Comparison of ENCODE assay signal across 8 cellular contexts in the genomic region with DNA sequence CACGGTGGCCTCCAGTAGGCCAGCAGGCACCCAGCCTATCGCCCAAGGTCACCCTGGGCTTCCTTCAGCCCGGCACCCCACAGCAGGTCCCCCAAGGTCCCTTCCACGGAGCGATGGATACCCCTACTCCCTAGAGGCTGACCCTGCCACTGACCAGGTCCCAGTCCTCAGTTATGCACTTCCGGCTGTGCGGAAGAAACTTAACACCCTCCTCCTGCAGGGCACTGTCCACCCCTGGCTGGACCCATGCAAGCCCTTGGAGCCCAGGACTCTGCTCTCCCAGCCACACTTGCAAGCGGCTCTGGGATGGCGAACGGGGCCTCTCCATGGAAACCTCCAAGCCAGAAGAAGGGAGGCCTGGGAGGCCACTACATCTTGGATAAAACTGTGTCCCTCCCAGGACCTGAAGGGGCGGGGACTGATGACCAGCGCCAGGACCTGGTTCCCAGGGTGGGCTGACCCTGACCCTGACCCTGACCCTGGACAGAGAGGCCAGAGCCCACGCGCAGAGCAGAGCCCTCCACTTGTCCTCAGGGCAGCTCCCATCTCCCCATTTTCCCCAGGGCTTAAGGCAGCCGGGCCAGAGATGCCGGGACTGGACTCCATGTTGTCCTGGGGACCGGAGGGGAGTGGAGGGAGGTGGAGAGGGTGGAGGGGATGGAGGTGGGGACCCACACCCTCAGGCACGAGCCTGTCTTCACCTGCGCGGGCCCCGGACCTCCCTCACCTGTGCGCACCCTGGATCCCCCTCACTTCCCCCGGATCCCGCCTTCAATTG. TPM values are rescaled to one million over a fixed set of nuclear protein-coding genes. Genes with fewer than 3 reads are reported as not detected.
DNase-seq lines count a peak whose midpoint lies in the region; ATAC-seq and TF ChIP-seq lines count a peak whose summit lies in the region.

No MANE protein-coding gene starts in this region.

- peak overlapping the region; percentile 94 for H2AFZ ChIP-seq in neuronal stem cell (ENCODE audit: low read length)

- H3K4me2 ChIP-seq in neuronal stem cell (ENCODE audit: insufficient read depth, low read length, poor library complexity, severe bottlenecking) = peak overlapping the region; percentile 96

- no peaks in the 10 kb centered on the region for H3K27me3 ChIP-seq in CD4-positive, alpha-beta T cell (ENCODE audit: control insufficient read depth, insufficient read depth, low read length)
- H3K27me3 ChIP-seq in neuronal stem cell (ENCODE audit: control insufficient read depth in 3 of 3, insufficient read depth in 3 of 3, low read depth in 1 of 3, low read length in 3 of 3) = no peaks in the 10 kb centered on the region

- H3K79me1 ChIP-seq in neuronal stem cell (ENCODE audit: low read depth, low read length) = peaks cover 15% of the 10 kb centered on the region

- peak overlapping the region; percentile 84 for H2AK5ac ChIP-seq in neuronal stem cell (ENCODE audit: low read depth, low read length)

- H3K4me1 ChIP-seq in neuronal stem cell (ENCODE audit: control insufficient read depth in 2 of 2, insufficient read depth in 1 of 2, low read depth in 1 of 2, low read length in 2 of 2) = peaks cover 13 to 20% of the 10 kb centered on the region in 2 donors

- H2BK120ac ChIP-seq in neuronal stem cell (ENCODE audit: low read depth, low read length) = no peak overlapping the region

- H3K14ac ChIP-seq in neuronal stem cell (ENCODE audit: low read length) = peak overlapping the region; percentile 82

- CTCF ChIA-PET in CD4-positive, alpha-beta T cell (lab: Charles Lee) = no interaction called here

- peaks cover 8 to 22% of the 10 kb centered on the region in 2 donors for H3K36me3 ChIP-seq in neuronal stem cell (replicated peaks in 1 of 2; ENCODE audit: control insufficient read depth in 2 of 2, insufficient read depth in 2 of 2, low read length in 2 of 2)

- WGBS in neuronal stem cell (ENCODE audit: extremely low coverage in 2 of 2, insufficient read length in 2 of 2, insufficient replicate concordance in 1 of 2), 2 donors = no CpG with 5 or more reads among the region's 24 CpGs

- TF ChIP-seq CTCF in CD4-positive, alpha-beta T cell (IDR thresholded peaks at IDR 0.05) = no peak
- TF ChIP-seq CTCF in NB4 (IDR thresholded peaks at IDR 0.05; ENCODE audit: low read depth, low read length) (no peak), endothelial cell (IDR thresholded peaks at IDR 0.05; ENCODE audit: unreplicated experiment) (no peak)

- H3K36me3 Mint-ChIP-seq in CD4-positive, alpha-beta T cell (ENCODE audit: low read depth) = no peaks in the 10 kb centered on the region
- H3K36me3 Mint-ChIP-seq in endothelial cell (ENCODE audit: low read depth, unreplicated experiment) = peaks cover 5% of the 10 kb centered on the region

- no peaks in the 10 kb centered on the region for H3K27me3 Mint-ChIP-seq in CD4-positive, alpha-beta T cell
- H3K27me3 Mint-ChIP-seq in endothelial cell (ENCODE audit: unreplicated experiment) = peaks cover 2% of the 10 kb centered on the region

- ATAC-seq in CD4-positive, alpha-beta T cell (ENCODE audit: poor library complexity) = no peak
- ATAC-seq in HG02623 (IDR thresholded peaks at IDR 0.05; ENCODE audit: unreplicated experiment) = no peak

- peak overlapping the region; percentile 69 for H3K4me3 Mint-ChIP-seq in CD4-positive, alpha-beta T cell
- peak overlapping the region; percentile 82 for H3K4me3 Mint-ChIP-seq in endothelial cell (ENCODE audit: unreplicated experiment)

- no peak for TF ChIP-seq POLR2A in NB4 (IDR thresholded peaks at IDR 0.05; ENCODE audit: extremely low read depth, insufficient read length)

- H3K4ac ChIP-seq in neuronal stem cell (ENCODE audit: low read length) = peak overlapping the region; percentile 89

- peak overlapping the region; percentile 97 for H3K9ac ChIP-seq in neuronal stem cell (ENCODE audit: low read depth, low read length, poor library complexity)

- H3K23ac ChIP-seq in neuronal stem cell (ENCODE audit: low read depth, low read length, poor library complexity) = peak overlapping the region; percentile 52

- H3K18ac ChIP-seq in neuronal stem cell (ENCODE audit: low read length) = peak overlapping the region; percentile 70

- H3K4me1 Mint-ChIP-seq in CD4-positive, alpha-beta T cell (ENCODE audit: low read depth) = peaks cover 17% of the 10 kb centered on the region
- peaks cover 7% of the 10 kb centered on the region for H3K4me1 Mint-ChIP-seq in endothelial cell (ENCODE audit: unreplicated experiment)

- H3K27ac ChIP-seq in CD4-positive, alpha-beta T cell (ENCODE audit: low read depth, low read length) = no peak overlapping the region
- no peak overlapping the region for H3K27ac ChIP-seq in neuronal stem cell (replicated peaks; ENCODE audit: low read length)

- no peak overlapping the region for H3K27ac Mint-ChIP-seq in CD4-positive, alpha-beta T cell
- no peak overlapping the region for H3K27ac Mint-ChIP-seq in endothelial cell (ENCODE audit: unreplicated experiment)

- H2BK5ac ChIP-seq in neuronal stem cell (ENCODE audit: low read length) = peak overlapping the region; percentile 83

- H2BK15ac ChIP-seq in neuronal stem cell (ENCODE audit: low read length) = peak overlapping the region; percentile 81

- H4K8ac ChIP-seq in neuronal stem cell (ENCODE audit: low read depth, low read length) = no peak overlapping the region

- peak overlapping the region; percentile 6 for H2BK12ac ChIP-seq in neuronal stem cell (ENCODE audit: low read length)

- H3K9me3 Mint-ChIP-seq in CD4-positive, alpha-beta T cell = no peaks in the 10 kb centered on the region
- no peaks in the 10 kb centered on the region for H3K9me3 Mint-ChIP-seq in endothelial cell (ENCODE audit: unreplicated experiment)

- no peaks in the 10 kb centered on the region for H3K9me3 ChIP-seq in CD4-positive, alpha-beta T cell (ENCODE audit: control insufficient read depth, low read length)
- H3K9me3 ChIP-seq in neuronal stem cell (replicated peaks in 1 of 2; ENCODE audit: control insufficient read depth in 2 of 2, insufficient read depth in 1 of 2, low read depth in 1 of 2, low read length in 2 of 2) = peaks cover 0 to 2% of the 10 kb centered on the region in 2 donors

- intact Hi-C loops in CD4-positive, alpha-beta T cell (cut with DNase I, micrococcal nuclease) = loop anchor here in 1 of 2 experiments (2.0 kb wide), 3 partner anchors 73 to 187 kb away; a partner anchor contains a TSS

- DNase-seq in CD4-positive, alpha-beta T cell = no peak
- DNase-seq in NB4 (ENCODE audit: low read depth) (no peak), endothelial cell (ENCODE audit: low spot score) (no peak), neuronal stem cell (ENCODE audit: low spot score) (no peak), amygdala (lab: John Stamatoyannopoulos, UW) (no peak), NOMO-1 treated with DMSO at 0.1 percent for 48 hours (lab: John Stamatoyannopoulos, UW; ENCODE audit: unreplicated experiment) (no peak)
- no peak for DNase-seq in NK-92 treated with Interleukin-12 subunit alpha and Interleukin-12 subunit beta, amount 100 ng/mL, for 24 hours (lab: John Stamatoyannopoulos, UW)

- peak overlapping the region; percentile 49 for H3K4me3 ChIP-seq in NB4 (ENCODE audit: low read depth, low read length)
- peak overlapping the region; percentile 92 to 96 for H3K4me3 ChIP-seq in neuronal stem cell (ENCODE audit: low read length in 2 of 2)

- POLR2A ChIA-PET in CD4-positive, alpha-beta T cell (lab: Charles Lee) = interaction anchor here (0.7 to 1.4 kb wide), 9 partner anchors 12 to 767 kb away, joined by 3 to 42 read pairs (median 5); a partner anchor contains a TSS

- no peak overlapping the region for H4K91ac ChIP-seq in neuronal stem cell (ENCODE audit: low read depth, low read length, poor library complexity)

RNA-seq across cellular contexts. Expression of a gene that starts 0.7 kb away (rescaled TPM):
- total RNA-seq in CD4-positive, alpha-beta T cell = 10 to 100 TPM; 11.2 to 12.3 TPM
- total RNA-seq in endothelial cell (ENCODE audit: unreplicated experiment) = 21.1 TPM
- 14.7 TPM for polyA plus RNA-seq in neuronal stem cell (2013, experiment 1 of 2)
- 14.1 TPM for polyA plus RNA-seq in neuronal stem cell (2013, experiment 2 of 2)

RNA-seq across cellular contexts. Expression of a gene that starts 16.8 kb away (rescaled TPM):
- total RNA-seq in CD4-positive, alpha-beta T cell = 10 to 100 TPM; 68.2 to 74.4 TPM
- 43.8 TPM for total RNA-seq in endothelial cell (ENCODE audit: unreplicated experiment)
- 14.7 TPM for polyA plus RNA-seq in neuronal stem cell (2013, experiment 1 of 2)
- polyA plus RNA-seq in neuronal stem cell (2013, experiment 2 of 2) = 14.2 TPM

RNA-seq across cellular contexts. Expression of a gene that starts 17.1 kb away (rescaled TPM):
- total RNA-seq in CD4-positive, alpha-beta T cell = 10 to 100 TPM; 34.6 to 38.6 TPM
- 31.2 TPM for total RNA-seq in endothelial cell (ENCODE audit: unreplicated experiment)
- polyA plus RNA-seq in neuronal stem cell (2013, experiment 1 of 2) = 79.2 TPM
- 73.1 TPM for polyA plus RNA-seq in neuronal stem cell (2013, experiment 2 of 2)

RNA-seq across cellular contexts. Expression of a gene that starts 56.0 kb away (rescaled TPM):
- total RNA-seq in CD4-positive, alpha-beta T cell = under 1 TPM; 0.25 to 0.82 TPM
- 7.7 TPM for total RNA-seq in endothelial cell (ENCODE audit: unreplicated experiment)
- 5.6 TPM for polyA plus RNA-seq in neuronal stem cell (2013, experiment 1 of 2)
- 5.4 TPM for polyA plus RNA-seq in neuronal stem cell (2013, experiment 2 of 2)

RNA-seq across cellular contexts. Expression of a gene that starts 56.7 kb away (rescaled TPM):
- not detected for total RNA-seq in CD4-positive, alpha-beta T cell
- total RNA-seq in endothelial cell (ENCODE audit: unreplicated experiment) = not detected
- 0.06 TPM for polyA plus RNA-seq in neuronal stem cell (2013, experiment 1 of 2)
- polyA plus RNA-seq in neuronal stem cell (2013, experiment 2 of 2) = 0.04 TPM
